1 cellular context compared by ENCODE assay signal in genomic region chr3:23329471-23329870, GRCh38.
TF ChIP-seq lines count a peak whose summit lies in the region.

No MANE protein-coding gene starts in this region.

TF ChIP-seq in H1, 55 proteins besides CTCF, POLR2A, EP300 and RAD21 (continued from another document):
- TF ChIP-seq BCL11A (IDR thresholded peaks at IDR 0.05; ENCODE audit: low read depth in 2 of 2, low read length in 2 of 2) (no peak), CHD1 (IDR thresholded peaks at IDR 0.05; ENCODE audit: low read depth, low read length) (no peak), SIX5 (IDR thresholded peaks at IDR 0.05; ENCODE audit: low read depth, low read length) (no peak)
